Comparison of ENCODE assay signal across 34 cellular contexts in genomic region chr12:52338241-52338960, GRCh38. TPM values are rescaled to one million over a fixed set of nuclear protein-coding genes. Genes with fewer than 3 reads are reported as not detected.
DNase-seq lines count a peak whose midpoint lies in the region; ATAC-seq, FAIRE-seq and TF ChIP-seq lines count a peak whose summit lies in the region.
"Had no signal": no experiment of that assay in that cellular context is flagged by ENCODE, and none has a peak within 500 bp of the region (broad histone marks: within the 10 kb centered on the region; RNA-seq: fewer than 3 reads in every experiment).

No MANE protein-coding gene starts in this region.

- no TSS peak for BruUV-seq in PC-3 (replicated peaks; lab: Mats Ljungman, UMichigan)

- H4K20me1 ChIP-seq in H1 (replicated peaks in 1 of 2; ENCODE audit: control insufficient read depth in 1 of 2, insufficient read depth in 2 of 2, low read length in 2 of 2) (no peaks in the 10 kb centered on the region), osteoblast (ENCODE audit: insufficient read depth, low read length) (no peaks in the 10 kb centered on the region), PC-3 (ENCODE audit: low read length) (no peaks in the 10 kb centered on the region)

- no peak for TF ChIP-seq POLR2A in H1 (IDR thresholded peaks at IDR 0.05; ENCODE audit: control extremely low read depth in 1 of 2, low read depth in 2 of 2, low read length in 2 of 2)

- H4K91ac ChIP-seq in H1 (replicated peaks; ENCODE audit: insufficient read length, low read length): no peak overlapping the region

- no peak overlapping the region for H2AK5ac ChIP-seq in H1 (ENCODE audit: low read depth, low read length)

- TF ChIP-seq EP300 in H1 (IDR thresholded peaks at IDR 0.05; ENCODE audit: borderline replicate concordance in 1 of 2, low read depth in 2 of 2, low read length in 2 of 2): no peak

- H3K9me3 Mint-ChIP-seq in activated naive CD4-positive, alpha-beta T cell treated with anti-CD3 and anti-CD28 coated beads, Interleukin-2, amount 50 U/mL, for 24 hours: no peaks in the 10 kb centered on the region
- H3K9me3 Mint-ChIP-seq: activated naive CD8-positive, alpha-beta T cell treated with anti-CD3 and anti-CD28 coated beads, Interleukin-2, amount 50 U/mL, for 24 hours; central memory CD8-positive, alpha-beta T cell had no signal

- H3K4ac ChIP-seq in H1 (replicated peaks; ENCODE audit: insufficient read length, low read depth, low read length): no peak overlapping the region

- H3K4me2 ChIP-seq in H1 (ENCODE audit: insufficient read depth in 1 of 2, low read depth in 2 of 2, low read length in 2 of 2) (no peak overlapping the region), osteoblast (ENCODE audit: insufficient read depth, low read length) (no peak overlapping the region), PC-3 (ENCODE audit: low read length) (no peak overlapping the region)

- H3F3A ChIP-seq in PC-3 (ENCODE audit: low read length, unreplicated experiment): no peaks in the 10 kb centered on the region

- 86% methylated on average over 10 of the region's 10 CpGs; no CpG with 5 or more reads in 1 of the 2 experiments for WGBS in H1 (ENCODE audit: extremely low coverage in 1 of 2, insufficient coverage in 1 of 2, insufficient read length in 1 of 2, insufficient replicate concordance in 2 of 2, low coverage in 1 of 2, low lambda C conversion rate in 2 of 2, missing lambda C conversion rate in 1 of 2), 2 experiments

- H3K27ac Mint-ChIP-seq in activated naive CD4-positive, alpha-beta T cell treated with anti-CD3 and anti-CD28 coated beads, Interleukin-2, amount 50 U/mL, for 24 hours: peak overlapping the region; percentile 36
- H3K27ac Mint-ChIP-seq: activated naive CD8-positive, alpha-beta T cell treated with anti-CD3 and anti-CD28 coated beads, Interleukin-2, amount 50 U/mL, for 24 hours; dendritic cell treated with granulocyte-macrophage colony-stimulating factor and Interleukin-4, amounts not matched to agents 40 ng/mL and 50 ng/mL, for 4 days; nephron had no signal

- H3K36me3 ChIP-seq in H1 (ENCODE audit: control insufficient read depth in 2 of 4, insufficient read depth in 4 of 4, low read length in 3 of 4) (no peaks in the 10 kb centered on the region), osteoblast (ENCODE audit: insufficient read depth, low read length) (no peaks in the 10 kb centered on the region), PC-3 (ENCODE audit: low read depth, low read length) (no peaks in the 10 kb centered on the region)
- H3K36me3 ChIP-seq: esophagus squamous epithelium, heart right ventricle, lower lobe of right lung, SJCRH30, tibial nerve had no signal

- H2AFZ ChIP-seq in H1 (ENCODE audit: low read length) (0 out of 2 replicates have a peak overlapping the region, but pooled peaks have one; percentile 16), osteoblast (ENCODE audit: low read length) (no peak overlapping the region), PC-3 (ENCODE audit: low read length) (no peak overlapping the region)

- intact Hi-C loops in PC-3 (cut with micrococcal nuclease): no loop called here

- H3K9me3 ChIP-seq in H1 (ENCODE audit: insufficient read depth in 2 of 2, low read depth in 1 of 2, low read length in 1 of 2) (no peaks in the 10 kb centered on the region), osteoblast (ENCODE audit: low read depth, low read length) (peaks cover 3% of the 10 kb centered on the region), PC-3 (ENCODE audit: low read length) (no peaks in the 10 kb centered on the region)
- H3K9me3 ChIP-seq: mucosa of descending colon, SJCRH30 had no signal

- 0 out of 2 replicates have a peak overlapping the region, but pooled peaks have one; percentile 63 for H2BK5ac ChIP-seq in H1 (ENCODE audit: low read depth, low read length)

- peaks cover 0 to 3% (median 0%) of the 10 kb centered on the region in 4 experiments; a peak in 1 of 7 replicates for H3K4me1 ChIP-seq in H1 (replicated peaks in 1 of 4; ENCODE audit: control insufficient read depth in 3 of 4, insufficient read depth in 4 of 4, low read length in 3 of 4)
- H3K4me1 ChIP-seq in osteoblast (ENCODE audit: insufficient read depth, low read length): no peaks in the 10 kb centered on the region
- no peaks in the 10 kb centered on the region for H3K4me1 ChIP-seq in PC-3 (ENCODE audit: insufficient read depth, low read length)
- H3K4me1 ChIP-seq: heart right ventricle, lower lobe of right lung, SJCRH30, tibial nerve had no signal

- no peak for TF ChIP-seq CTCF in H1 (IDR thresholded peaks at IDR 0.05; ENCODE audit: control extremely low read depth in 1 of 3, insufficient read depth in 1 of 3, low read depth in 1 of 3, low read length in 3 of 3)
- no peak for TF ChIP-seq CTCF in osteoblast (IDR thresholded peaks at IDR 0.05; ENCODE audit: extremely low read depth, low read depth, low read length)
- no peak for TF ChIP-seq CTCF in PC-3 (conservative IDR thresholded peaks at IDR 0.05; ENCODE audit: low read depth, low read length)

- H4K5ac ChIP-seq in H1 (ENCODE audit: insufficient read length, low read depth, low read length): no peak overlapping the region

- no peak for TF ChIP-seq RAD21 in H1 (IDR thresholded peaks at IDR 0.05 in 1 of 2, conservative IDR thresholded peaks at IDR 0.05 in 1 of 2; ENCODE audit: low read depth in 2 of 2, low read length in 2 of 2)

- H2BK12ac ChIP-seq in H1 (ENCODE audit: low read depth, low read length): no peak overlapping the region

- H3K23me2 ChIP-seq in H1 (ENCODE audit: low read depth, low read length): no peaks in the 10 kb centered on the region

- no peak overlapping the region for H4K8ac ChIP-seq in H1 (ENCODE audit: extremely low read depth, insufficient read depth, low read length)

- no peaks in the 10 kb centered on the region for H3K9me2 ChIP-seq in PC-3 (replicated peaks; ENCODE audit: low read length)

- no peak overlapping the region for H2BK20ac ChIP-seq in H1 (ENCODE audit: low read length)

- H3K4me3 Mint-ChIP-seq in activated naive CD4-positive, alpha-beta T cell treated with anti-CD3 and anti-CD28 coated beads, Interleukin-2, amount 50 U/mL, for 24 hours: no peak overlapping the region
- H3K4me3 Mint-ChIP-seq: activated naive CD8-positive, alpha-beta T cell treated with anti-CD3 and anti-CD28 coated beads, Interleukin-2, amount 50 U/mL, for 24 hours; CD4-positive, alpha-beta memory T cell; central memory CD8-positive, alpha-beta T cell; dendritic cell treated with granulocyte-macrophage colony-stimulating factor and Interleukin-4, amounts not matched to agents 40 ng/mL and 50 ng/mL, for 4 days; H9; nephron had no signal

- peaks cover 4% of the 10 kb centered on the region for H3K27me3 Mint-ChIP-seq in activated naive CD4-positive, alpha-beta T cell treated with anti-CD3 and anti-CD28 coated beads, Interleukin-2, amount 50 U/mL, for 24 hours
- H3K27me3 Mint-ChIP-seq: activated naive CD8-positive, alpha-beta T cell treated with anti-CD3 and anti-CD28 coated beads, Interleukin-2, amount 50 U/mL, for 24 hours had no signal

- H3K27me3 ChIP-seq in H1 (replicated peaks in 1 of 4; ENCODE audit: control insufficient read depth in 3 of 4, extremely low read depth in 1 of 4, insufficient read depth in 3 of 4, low read length in 3 of 4) (no peaks in the 10 kb centered on the region), osteoblast (ENCODE audit: insufficient read depth, low read length) (peaks cover 41% of the 10 kb centered on the region), PC-3 (ENCODE audit: low read length) (no peaks in the 10 kb centered on the region)
- H3K27me3 ChIP-seq: SJCRH30 had no signal

- H3K79me2 ChIP-seq in H1 (ENCODE audit: control insufficient read depth in 1 of 2, insufficient read depth in 2 of 2, low read length in 2 of 2) (no peaks in the 10 kb centered on the region), osteoblast (ENCODE audit: insufficient read depth, low read length) (no peaks in the 10 kb centered on the region), PC-3 (ENCODE audit: low read length) (no peaks in the 10 kb centered on the region)

- POLR2A ChIA-PET in H1 (lab: Charles Lee; ENCODE audit: partially characterized antibody): no interaction called here
- POLR2A ChIA-PET in PC-3 (lab: Charles Lee; ENCODE audit: unreplicated experiment): no interaction called here

- H3K23ac ChIP-seq in H1 (ENCODE audit: insufficient read length): no peak overlapping the region

- H3K14ac ChIP-seq in H1 (ENCODE audit: insufficient read length): no peak overlapping the region

- H3K4me1 Mint-ChIP-seq in activated naive CD4-positive, alpha-beta T cell treated with anti-CD3 and anti-CD28 coated beads, Interleukin-2, amount 50 U/mL, for 24 hours: no peaks in the 10 kb centered on the region
- H3K4me1 Mint-ChIP-seq: CD4-positive, alpha-beta memory T cell; central memory CD8-positive, alpha-beta T cell had no signal

- CTCF ChIA-PET in H1 (lab: Charles Lee; ENCODE audit: partially characterized antibody) (interaction anchor here (1.0 to 10.9 kb wide), 13 partner anchors 10 to 532 kb away, joined by 3 to 126 read pairs (median 5); no protein-coding TSS in a partner anchor), PC-3 (lab: Charles Lee) (no interaction called here)

- no peak for ATAC-seq in HG02970 (IDR thresholded peaks at IDR 0.05; ENCODE audit: low FRiP score, unreplicated experiment)
- no peak for ATAC-seq in PC-3
- ATAC-seq: heart right ventricle, lower lobe of right lung had no signal

- DNase-seq in activated naive CD4-positive, alpha-beta T cell treated with Interleukin-2 at 50 U/mL for 16 hours: no peak
- DNase-seq in NCI-H2171 (lab: John Stamatoyannopoulos, UW) (peak; percentile 66), H1 (ENCODE audit: low read depth in 1 of 2, low spot score in 2 of 2) (no peak), osteoblast (ENCODE audit: insufficient read length, low spot score, missing footprints) (peak; percentile 50), OCI-M1 (lab: John Stamatoyannopoulos, UW) (no peak), PC-3 (no peak)
- DNase-seq: activated CD4-positive, alpha-beta T cell treated with anti-CD3 and anti-CD28 coated beads for 48 hours; activated naive CD8-positive, alpha-beta T cell treated with anti-CD3 and anti-CD28 coated beads, Interleukin-2, amount 50 U/mL, for 24 hours; CD4-positive, alpha-beta memory T cell; esophagus squamous epithelium; H9; heart right ventricle; Kasumi-1; kidney glomerular epithelial cell; lower lobe of right lung; mucosa of descending colon; NCI-H2029; NCI-H345; NCI-H748 treated with DMSO at 0.1 percent for 48 hours; stimulated activated CD4-positive, alpha-beta T cell treated with anti-CD3 and anti-CD28 coated beads, Interleukin-15, amount 100 ng/mL, for 24 hours; stimulated activated CD4-positive, alpha-beta T cell treated with anti-CD3 and anti-CD28 coated beads, Interleukin-4, amount 100 ng/mL, for 4 hours; T-helper 9 cell had no signal

- no peak for FAIRE-seq in H1 (lab: Jason Lieb, UNC)
- FAIRE-seq: frontal cortex, GM18507 had no signal

- H3K18ac ChIP-seq in H1 (ENCODE audit: extremely low read depth, low read length): no peak overlapping the region; the same call in 1 of the 2 replicates

- no peak overlapping the region for H3K27ac ChIP-seq in H1 (ENCODE audit: low read depth, low read length)
- H3K27ac ChIP-seq in osteoblast (ENCODE audit: low read depth, low read length): no peak overlapping the region
- H3K27ac ChIP-seq in PC-3 (ENCODE audit: low read length): no peak overlapping the region
- H3K27ac ChIP-seq: heart right ventricle, lower lobe of right lung, SJCRH30, tibial nerve, VCaP had no signal

- no peaks in the 10 kb centered on the region for H3K36me3 Mint-ChIP-seq in activated naive CD4-positive, alpha-beta T cell treated with anti-CD3 and anti-CD28 coated beads, Interleukin-2, amount 50 U/mL, for 24 hours
- H3K36me3 Mint-ChIP-seq: CD4-positive, alpha-beta memory T cell had no signal

- no peak overlapping the region for H2BK120ac ChIP-seq in H1 (replicated peaks; ENCODE audit: low read depth, low read length)

- H3K56ac ChIP-seq in H1 (replicated peaks; ENCODE audit: insufficient read length, low read depth, low read length): no peak overlapping the region

- no peak overlapping the region for H3K9ac ChIP-seq in H1 (replicated peaks in 1 of 4; ENCODE audit: extremely low read depth in 1 of 4, low read depth in 3 of 4, low read length in 3 of 4)
- H3K9ac ChIP-seq in PC-3 (ENCODE audit: low read length): no peak overlapping the region

- H3K4me3 ChIP-seq in H1 (ENCODE audit: extremely low read depth in 1 of 4, insufficient read depth in 2 of 4, low read depth in 3 of 4, low read length in 4 of 4) (no peak overlapping the region), osteoblast (ENCODE audit: insufficient read depth, low read length) (no peak overlapping the region), PC-3 (ENCODE audit: low read length) (no peak overlapping the region)
- H3K4me3 ChIP-seq: esophagus squamous epithelium, heart right ventricle, lower lobe of right lung, mucosa of descending colon, SJCRH30, tibial nerve had no signal

- no peaks in the 10 kb centered on the region for H3K79me1 ChIP-seq in H1 (ENCODE audit: low read depth, low read length)

- no peak overlapping the region for H2BK15ac ChIP-seq in H1 (ENCODE audit: low read length)

RNA-seq across cellular contexts. Expression of gene KRT83, which starts 17.2 kb away (rescaled TPM):
- total RNA-seq in H1 (2021; fragmentation: NEBNext Ultra II Directional; extraction: Animal tissue kit (Norgen Biotek cat#: 25700)): not detected in 2 replicates
- not detected in 2 replicates for polyA plus RNA-seq in H1 (2011; rRNA removed)
- not detected for polyA plus RNA-seq in H1 (2011; cell fraction: cytosol; rRNA removed)
- polyA plus RNA-seq in H1 (2011; cell fraction: nucleus; rRNA removed): not detected
- not detected in 4 replicates for polyA plus RNA-seq in H1 (2012, experiment 1 of 2)
- polyA plus RNA-seq in H1 (2012, experiment 2 of 2): not detected
- not detected for polyA plus RNA-seq in H1 (2013, experiment 1 of 2)
- polyA plus RNA-seq in H1 (2013, experiment 2 of 2): not detected
- polyA minus RNA-seq in H1 (2011; rRNA and poly(A)+ RNA removed): not detected in 2 replicates
- polyA minus RNA-seq in H1 (2011; cell fraction: cytosol; rRNA and poly(A)+ RNA removed): not detected
- polyA minus RNA-seq in H1 (2011; cell fraction: nucleus; rRNA and poly(A)+ RNA removed): not detected
- total RNA-seq in osteoblast (not detected in 2 replicates), PC-3 (2014; rRNA removed) (0.33 and 1.1 TPM in 2 replicates)
- total RNA-seq: activated CD8-positive, alpha-beta memory T cell treated with anti-CD3 and anti-CD28 coated beads for 36 hours; CD4-positive, alpha-beta memory T cell; esophagus squamous epithelium; frontal cortex; H9; heart right ventricle; lower lobe of right lung; mucosa of descending colon; osteocyte; SJCRH30; tibial nerve had no signal
- polyA plus RNA-seq: CD4-positive, alpha-beta memory T cell; heart right ventricle had no signal

RNA-seq across cellular contexts. Expression of gene KRT85, which starts 28.9 kb away (rescaled TPM):
- total RNA-seq in H1 (2021; fragmentation: NEBNext Ultra II Directional; extraction: Animal tissue kit (Norgen Biotek cat#: 25700)): not detected in 2 replicates
- polyA plus RNA-seq in H1 (2011; rRNA removed): not detected in 2 replicates
- polyA plus RNA-seq in H1 (2011; cell fraction: cytosol; rRNA removed): not detected
- polyA plus RNA-seq in H1 (2011; cell fraction: nucleus; rRNA removed): not detected
- not detected in 4 replicates for polyA plus RNA-seq in H1 (2012, experiment 1 of 2)
- not detected for polyA plus RNA-seq in H1 (2012, experiment 2 of 2)
- polyA plus RNA-seq in H1 (2013, experiment 1 of 2): not detected
- polyA plus RNA-seq in H1 (2013, experiment 2 of 2): not detected
- not detected in 2 replicates for polyA minus RNA-seq in H1 (2011; rRNA and poly(A)+ RNA removed)
- polyA minus RNA-seq in H1 (2011; cell fraction: cytosol; rRNA and poly(A)+ RNA removed): not detected
- not detected for polyA minus RNA-seq in H1 (2011; cell fraction: nucleus; rRNA and poly(A)+ RNA removed)
- total RNA-seq in osteoblast (not detected in 2 replicates), PC-3 (2014; rRNA removed) (not detected in 2 replicates)
- total RNA-seq: activated CD8-positive, alpha-beta memory T cell treated with anti-CD3 and anti-CD28 coated beads for 36 hours; CD4-positive, alpha-beta memory T cell; esophagus squamous epithelium; frontal cortex; H9; heart right ventricle; lower lobe of right lung; mucosa of descending colon; osteocyte; SJCRH30; tibial nerve had no signal
- polyA plus RNA-seq: CD4-positive, alpha-beta memory T cell; heart right ventricle had no signal

RNA-seq across cellular contexts. Expression of gene KRT84, which starts 47.1 kb away (rescaled TPM):
- total RNA-seq in H1 (2021; fragmentation: NEBNext Ultra II Directional; extraction: Animal tissue kit (Norgen Biotek cat#: 25700)): not detected in 2 replicates
- not detected in 2 replicates for polyA plus RNA-seq in H1 (2011; rRNA removed)
- not detected for polyA plus RNA-seq in H1 (2011; cell fraction: cytosol; rRNA removed)
- polyA plus RNA-seq in H1 (2011; cell fraction: nucleus; rRNA removed): not detected
- not detected in 4 replicates for polyA plus RNA-seq in H1 (2012, experiment 1 of 2)
- not detected for polyA plus RNA-seq in H1 (2012, experiment 2 of 2)
- not detected for polyA plus RNA-seq in H1 (2013, experiment 1 of 2)
- not detected for polyA plus RNA-seq in H1 (2013, experiment 2 of 2)
- not detected in 2 replicates for polyA minus RNA-seq in H1 (2011; rRNA and poly(A)+ RNA removed)
- polyA minus RNA-seq in H1 (2011; cell fraction: cytosol; rRNA and poly(A)+ RNA removed): not detected
- not detected for polyA minus RNA-seq in H1 (2011; cell fraction: nucleus; rRNA and poly(A)+ RNA removed)
- total RNA-seq in osteoblast: not detected in 2 replicates
- total RNA-seq in PC-3 (2014; rRNA removed): 0.15 TPM in 1 of 2 replicates, not detected in the other
- total RNA-seq: activated CD8-positive, alpha-beta memory T cell treated with anti-CD3 and anti-CD28 coated beads for 36 hours; CD4-positive, alpha-beta memory T cell; frontal cortex; H9; heart right ventricle; lower lobe of right lung; mucosa of descending colon; osteocyte; SJCRH30; tibial nerve had no signal
- polyA plus RNA-seq: CD4-positive, alpha-beta memory T cell; heart right ventricle had no signal

RNA-seq across cellular contexts. Expression of gene KRT81, which starts 47.1 kb away (rescaled TPM):
- not detected in 2 replicates for total RNA-seq in H1 (2021; fragmentation: NEBNext Ultra II Directional; extraction: Animal tissue kit (Norgen Biotek cat#: 25700))
- polyA plus RNA-seq in H1 (2011; rRNA removed): not detected in 2 replicates
- not detected for polyA plus RNA-seq in H1 (2011; cell fraction: cytosol; rRNA removed)
- 0.09 TPM for polyA plus RNA-seq in H1 (2011; cell fraction: nucleus; rRNA removed)
- polyA plus RNA-seq in H1 (2012, experiment 1 of 2): not detected in 4 replicates
- not detected for polyA plus RNA-seq in H1 (2012, experiment 2 of 2)
- polyA plus RNA-seq in H1 (2013, experiment 1 of 2): not detected
- not detected for polyA plus RNA-seq in H1 (2013, experiment 2 of 2)
- not detected in 2 replicates for polyA minus RNA-seq in H1 (2011; rRNA and poly(A)+ RNA removed)
- not detected for polyA minus RNA-seq in H1 (2011; cell fraction: cytosol; rRNA and poly(A)+ RNA removed)
- not detected for polyA minus RNA-seq in H1 (2011; cell fraction: nucleus; rRNA and poly(A)+ RNA removed)
- total RNA-seq in osteoblast: 0.29 TPM in 1 of 2 replicates, not detected in the other
- total RNA-seq in PC-3 (2014; rRNA removed): 1,688 and 2,042 TPM in 2 replicates
- total RNA-seq: activated CD8-positive, alpha-beta memory T cell treated with anti-CD3 and anti-CD28 coated beads for 36 hours; CD4-positive, alpha-beta memory T cell; esophagus squamous epithelium; frontal cortex; H9; heart right ventricle; lower lobe of right lung; mucosa of descending colon; tibial nerve had no signal
- polyA plus RNA-seq: CD4-positive, alpha-beta memory T cell; heart right ventricle had no signal

Comparison
In these comparisons a context has a peak if more than half of its experiments do, and no peak if none do; other contexts are left out.
1. DNase-seq: peak in NCI-H2171 (single experiment) and osteoblast (single experiment); none in activated naive CD4-positive, alpha-beta T cell treated with Interleukin-2 at 50 U/mL for 16 hours (single experiment), H1 (0 of 2), OCI-M1 (single experiment) and PC-3 (single experiment).